Comparison of ENCODE assay signal across 1 cellular context in genomic region chr17:64134216-64134970, GRCh38.
A peak's percentile ranks its signal among the peaks of the same experiment; 100 is the strongest.
TF ChIP-seq lines count a peak whose summit lies in the region.

No MANE protein-coding gene starts in this region.

TF ChIP-seq in HepG2, 621 proteins besides CTCF, POLR2A, EP300 and RAD21 (continued from another document and continues in another):
- TF ChIP-seq MLXIP (CRISPR knock-in tag; IDR thresholded peaks at IDR 0.05; ENCODE audit: borderline replicate concordance) (no peak), NFKB2 (CRISPR knock-in tag; IDR thresholded peaks at IDR 0.05; ENCODE audit: borderline replicate concordance) (no peak), ZBTB3 (CRISPR knock-in tag; IDR thresholded peaks at IDR 0.05; ENCODE audit: borderline replicate concordance, low read depth) (no peak), TSC22D2 (CRISPR knock-in tag; IDR thresholded peaks at IDR 0.05; ENCODE audit: borderline replicate concordance) (no peak), CEBPB (IDR thresholded peaks at IDR 0.05; ENCODE audit: borderline replicate concordance, low read depth, low read length) (peak; percentile 25; the same call in 1 of the 2 replicates), ZFP90 (CRISPR knock-in tag; IDR thresholded peaks at IDR 0.05; ENCODE audit: borderline replicate concordance) (0 out of 2 replicates have a peak, but pooled peaks have one; percentile 54), ATF6 (CRISPR knock-in tag; conservative IDR thresholded peaks at IDR 0.05) (no peak), MXD1 (CRISPR knock-in tag; IDR thresholded peaks at IDR 0.05) (no peak), ZNF547 (CRISPR knock-in tag; IDR thresholded peaks at IDR 0.05) (no peak), MTA1 (CRISPR knock-in tag; IDR thresholded peaks at IDR 0.05; ENCODE audit: borderline replicate concordance) (no peak), GRHL1 (CRISPR knock-in tag; conservative IDR thresholded peaks at IDR 0.05) (no peak), GTF2F1 (IDR thresholded peaks at IDR 0.05; ENCODE audit: low read length) (no peak), ZNF432 (CRISPR knock-in tag; IDR thresholded peaks at IDR 0.05; ENCODE audit: borderline replicate concordance) (no peak), ZBTB40 (IDR thresholded peaks at IDR 0.05) (no peak), ZBTB40 (CRISPR knock-in tag; IDR thresholded peaks at IDR 0.05) (no peak), BCL6 (CRISPR knock-in tag; IDR thresholded peaks at IDR 0.05) (peak; percentile 60; the same call in 1 of the 2 replicates), HDAC6 (IDR thresholded peaks at IDR 0.05; ENCODE audit: low read depth, low read length) (no peak), ATF1 (CRISPR knock-in tag; IDR thresholded peaks at IDR 0.05) (peak; percentile 40; the same call in 1 of the 2 replicates), FOXO1 (CRISPR knock-in tag; IDR thresholded peaks at IDR 0.05) (peak; percentile 15; the same call in 1 of the 2 replicates), ZNF570 (CRISPR knock-in tag; IDR thresholded peaks at IDR 0.05; ENCODE audit: borderline replicate concordance) (no peak), ZBTB14 (CRISPR knock-in tag; IDR thresholded peaks at IDR 0.05) (no peak), JUND (CRISPR knock-in tag; IDR thresholded peaks at IDR 0.05) (no peak), ZNF567 (CRISPR knock-in tag; IDR thresholded peaks at IDR 0.05; ENCODE audit: borderline replicate concordance) (0 out of 2 replicates have a peak, but pooled peaks have one; percentile 44), GFI1 (CRISPR knock-in tag; IDR thresholded peaks at IDR 0.05; ENCODE audit: borderline replicate concordance) (peak; percentile 46; the same call in 1 of the 2 replicates), ATF4 (CRISPR knock-in tag; IDR thresholded peaks at IDR 0.05) (no peak), ZNF674 (CRISPR knock-in tag; IDR thresholded peaks at IDR 0.05; ENCODE audit: low read depth) (no peak), ZNF841 (CRISPR knock-in tag; IDR thresholded peaks at IDR 0.05; ENCODE audit: borderline replicate concordance) (no peak), REPIN1 (CRISPR knock-in tag; IDR thresholded peaks at IDR 0.05; ENCODE audit: borderline replicate concordance, low read depth) (0 out of 2 replicates have a peak, but pooled peaks have one; percentile 42), ZNF44 (CRISPR knock-in tag; IDR thresholded peaks at IDR 0.05) (no peak), MAF1 (CRISPR knock-in tag; IDR thresholded peaks at IDR 0.05; ENCODE audit: borderline replicate concordance) (no peak), TEAD3 (CRISPR knock-in tag; optimal IDR thresholded peaks at IDR 0.05; ENCODE audit: borderline replicate concordance) (no peak), ZNF253 (CRISPR knock-in tag; IDR thresholded peaks at IDR 0.05; ENCODE audit: borderline replicate concordance) (no peak), ZNF382 (CRISPR knock-in tag; IDR thresholded peaks at IDR 0.05; ENCODE audit: borderline replicate concordance) (no peak), ZNF121 (CRISPR knock-in tag; IDR thresholded peaks at IDR 0.05) (peak; percentile 99), ZNF552 (CRISPR knock-in tag; IDR thresholded peaks at IDR 0.05; ENCODE audit: borderline replicate concordance) (no peak), ZNF550 (CRISPR knock-in tag; IDR thresholded peaks at IDR 0.05; ENCODE audit: borderline replicate concordance) (no peak), PAX8 (CRISPR knock-in tag; IDR thresholded peaks at IDR 0.05; ENCODE audit: borderline replicate concordance) (no peak), ZNF614 (CRISPR knock-in tag; IDR thresholded peaks at IDR 0.05; ENCODE audit: borderline replicate concordance) (no peak), DZIP1 (CRISPR knock-in tag; IDR thresholded peaks at IDR 0.05) (no peak), GLI4 (CRISPR knock-in tag; IDR thresholded peaks at IDR 0.05; ENCODE audit: borderline replicate concordance) (no peak), ZNF367 (CRISPR knock-in tag; IDR thresholded peaks at IDR 0.05; ENCODE audit: borderline replicate concordance) (no peak)
